Comparison of ENCODE assay signal across 26 cellular contexts in genomic region chr22:37491106-37491505, GRCh38. TPM values are rescaled to one million over a fixed set of nuclear protein-coding genes. Genes with fewer than 3 reads are reported as not detected.
"Had no signal": no experiment of that assay in that cellular context is flagged by ENCODE, and none has a peak within 500 bp of the region (broad histone marks: within the 10 kb centered on the region; RNA-seq: fewer than 3 reads in every experiment).

No MANE protein-coding gene starts in this region.

- H3K4me3 Mint-ChIP-seq: activated CD4-positive, alpha-beta T cell treated with anti-CD3 and anti-CD28 coated beads for 36 hours; activated naive CD4-positive, alpha-beta T cell treated with anti-CD3 and anti-CD28 coated beads, Interleukin-2, amount 10 ng/mL, durations not matched to agents 7 days and 5 days; activated T-cell treated with anti-CD3 and anti-CD28 coated beads, Interleukin-2, amount 50 U/mL, for 72 hours; neural crest cell; stimulated activated naive CD8-positive, alpha-beta T cell treated with anti-CD3 and anti-CD28 coated beads, Interleukin-15, amount 100 ng/mL, for 72 hours; T-helper 2 cell treated with Interferon-gamma antibody and Interleukin-4, amounts not matched to agents 5 μg/mL and 100 μg/mL, for 36 hours; type B pancreatic cell had no signal

- ATAC-seq: activated CD4-positive, alpha-beta T cell treated with anti-CD3 and anti-CD28 coated beads for 36 hours; activated T-cell treated with anti-CD3 and anti-CD28 coated beads, Interleukin-2, amount 50 U/mL, for 72 hours; body of pancreas; gastroesophageal sphincter; heart right ventricle; left lobe of liver; naive thymus-derived CD8-positive, alpha-beta T cell; stimulated activated naive CD8-positive, alpha-beta T cell treated with anti-CD3 and anti-CD28 coated beads, Interleukin-15, amount 100 ng/mL, for 72 hours had no signal

- H3K27me3 Mint-ChIP-seq: activated CD4-positive, alpha-beta T cell treated with anti-CD3 and anti-CD28 coated beads for 36 hours; naive thymus-derived CD8-positive, alpha-beta T cell; stimulated activated naive CD8-positive, alpha-beta T cell treated with anti-CD3 and anti-CD28 coated beads, Interleukin-15, amount 100 ng/mL, for 72 hours had no signal

- DNase-seq: activated CD4-positive, alpha-beta T cell treated with anti-CD3 and anti-CD28 coated beads for 36 hours; activated CD4-positive, alpha-beta T cell treated with anti-CD3 and anti-CD28 coated beads, Interleukin-2, amount 50 U/mL, for 4 hours; activated CD4-positive, CD25-positive, alpha-beta regulatory T cell; activated effector memory CD4-positive, alpha-beta T cell treated with anti-CD3 and anti-CD28 coated beads, Interleukin-2, amount 50 U/mL, for 16 hours; activated naive CD4-positive, alpha-beta T cell treated with anti-CD3 and anti-CD28 coated beads, Interleukin-2, amount 10 ng/mL, durations not matched to agents 7 days and 5 days; activated T-cell treated with anti-CD3 and anti-CD28 coated beads for 4 hours; activated T-cell treated with anti-CD3 and anti-CD28 coated beads, Interleukin-2, amount 50 U/mL, for 72 hours; aorta; body of pancreas; cerebellar nuclear complex; dorsolateral prefrontal cortex; effector memory CD4-positive, alpha-beta T cell; erythroblast; heart right ventricle; mesenchymal stem cell; naive thymus-derived CD8-positive, alpha-beta T cell; stimulated activated CD4-positive, alpha-beta T cell treated with anti-CD3 and anti-CD28 coated beads, Interleukin-2, amount 100 ng/mL, for 48 hours; stimulated activated naive CD8-positive, alpha-beta T cell treated with anti-CD3 and anti-CD28 coated beads, Interleukin-15, amount 100 ng/mL, for 72 hours; substantia nigra; T-helper 1 cell; uterus had no signal

- H3K36me3 Mint-ChIP-seq: activated naive CD4-positive, alpha-beta T cell treated with anti-CD3 and anti-CD28 coated beads, Interleukin-2, amount 10 ng/mL, durations not matched to agents 7 days and 5 days; naive thymus-derived CD8-positive, alpha-beta T cell had no signal

- H3K27ac Mint-ChIP-seq: activated CD4-positive, alpha-beta T cell treated with anti-CD3 and anti-CD28 coated beads for 36 hours; activated naive CD4-positive, alpha-beta T cell treated with anti-CD3 and anti-CD28 coated beads, Interleukin-2, amount 10 ng/mL, durations not matched to agents 7 days and 5 days; activated T-cell treated with anti-CD3 and anti-CD28 coated beads, Interleukin-2, amount 50 U/mL, for 72 hours; stimulated activated naive CD8-positive, alpha-beta T cell treated with anti-CD3 and anti-CD28 coated beads, Interleukin-15, amount 100 ng/mL, for 72 hours; T-helper 2 cell treated with Interferon-gamma antibody and Interleukin-4, amounts not matched to agents 5 μg/mL and 100 μg/mL, for 36 hours had no signal

- H3K9me3 Mint-ChIP-seq: activated T-cell treated with anti-CD3 and anti-CD28 coated beads, Interleukin-2, amount 50 U/mL, for 72 hours; naive thymus-derived CD8-positive, alpha-beta T cell; neural crest cell; stimulated activated naive CD8-positive, alpha-beta T cell treated with anti-CD3 and anti-CD28 coated beads, Interleukin-15, amount 100 ng/mL, for 72 hours; T-helper 2 cell treated with Interferon-gamma antibody and Interleukin-4, amounts not matched to agents 5 μg/mL and 100 μg/mL, for 36 hours; type B pancreatic cell had no signal

RNA-seq across cellular contexts. Expression of gene CARD10, which starts 28.1 kb away (rescaled TPM):
- total RNA-seq: activated CD4-positive, alpha-beta T cell treated with anti-CD3 and anti-CD28 coated beads for 36 hours had no signal
